In genomic region chr13:48222358-48223015, GRCh38 we compare ENCODE assay signal across 8 cellular contexts. TPM values are rescaled to one million over a fixed set of nuclear protein-coding genes. Genes with fewer than 3 reads are reported as not detected.
DNase-seq lines count a peak whose midpoint lies in the region; ATAC-seq, FAIRE-seq and TF ChIP-seq lines count a peak whose summit lies in the region.

No MANE protein-coding gene starts in this region.

- H3K27ac ChIP-seq in coronary artery = peak overlapping the region; percentile 49 to 80

- FAIRE-seq in GM12892 (lab: Jason Lieb, UNC) = no peak

- peak overlapping the region in 2 of 6 donors; percentile 36 to 63 for H3K27ac Mint-ChIP-seq in naive B cell

- H3K4me1 Mint-ChIP-seq in naive B cell = peaks cover 32 to 44% (median 37%) of the 10 kb centered on the region in 3 donors

- no peaks in the 10 kb centered on the region for H3K27me3 Mint-ChIP-seq in naive B cell

- peak overlapping the region; percentile 29 for H3K4me3 ChIP-seq in AG10803 (ENCODE audit: low read length)
- H3K4me3 ChIP-seq in coronary artery = peak overlapping the region; percentile 67

- no peak for TF ChIP-seq CTCF in AG10803 (conservative IDR thresholded peaks at IDR 0.05; ENCODE audit: low read length)
- TF ChIP-seq CTCF in coronary artery (IDR thresholded peaks at IDR 0.05) = no peak

- H3K9me3 Mint-ChIP-seq in naive B cell = peaks cover 0 to 3% (median 0%) of the 10 kb centered on the region in 7 donors

- no peak for TF ChIP-seq POLR2A in GM12892 (IDR thresholded peaks at IDR 0.05; ENCODE audit: low read depth, low read length)

- H3K36me3 Mint-ChIP-seq in naive B cell = peaks cover 0 to 1% of the 10 kb centered on the region in 2 donors

- DNase-seq in AG10803 (ENCODE audit: low read depth) (peak; percentile 31), NOMO-1 (lab: John Stamatoyannopoulos, UW; ENCODE audit: unreplicated experiment in 2 of 2) (peak; percentile 69 to 91), coronary artery (ENCODE audit: low spot score) (no peak), naive B cell (no peak), GM12892 (ENCODE audit: insufficient read length) (no peak), germinal center (ENCODE audit: low spot score) (no peak)

- H3K4me3 Mint-ChIP-seq in naive B cell = peak overlapping the region in 7 of 8 donors; percentile 6 to 86 (median 68)

- no peak for ATAC-seq in naive B cell (ENCODE audit: low read depth in 2 of 2)
- no peak for ATAC-seq in HG03432 (IDR thresholded peaks at IDR 0.05; ENCODE audit: unreplicated experiment)
- ATAC-seq in GM18498 (IDR thresholded peaks at IDR 0.05; ENCODE audit: unreplicated experiment) = no peak

RNA-seq across cellular contexts. Expression of gene ITM2B, which starts 10.5 kb away (rescaled TPM):
- 100 to 1,000 TPM; 633 to 911 (median 766) TPM for polyA plus RNA-seq in naive B cell (ENCODE audit: low read depth in 6 of 6)
- polyA plus RNA-seq in GM12892 (2012; ENCODE audit: missing spikeins) = 14.0 TPM

Comparison
In these comparisons a context has a peak if more than half of its experiments do, and no peak if none do; other contexts are left out.
1. DNase-seq: peak in AG10803 (single experiment) and NOMO-1 (2 of 2); none in coronary artery (single experiment), naive B cell (single experiment), GM12892 (single experiment) and germinal center (single experiment).